7 cellular contexts compared by ENCODE assay signal in the genomic region with DNA sequence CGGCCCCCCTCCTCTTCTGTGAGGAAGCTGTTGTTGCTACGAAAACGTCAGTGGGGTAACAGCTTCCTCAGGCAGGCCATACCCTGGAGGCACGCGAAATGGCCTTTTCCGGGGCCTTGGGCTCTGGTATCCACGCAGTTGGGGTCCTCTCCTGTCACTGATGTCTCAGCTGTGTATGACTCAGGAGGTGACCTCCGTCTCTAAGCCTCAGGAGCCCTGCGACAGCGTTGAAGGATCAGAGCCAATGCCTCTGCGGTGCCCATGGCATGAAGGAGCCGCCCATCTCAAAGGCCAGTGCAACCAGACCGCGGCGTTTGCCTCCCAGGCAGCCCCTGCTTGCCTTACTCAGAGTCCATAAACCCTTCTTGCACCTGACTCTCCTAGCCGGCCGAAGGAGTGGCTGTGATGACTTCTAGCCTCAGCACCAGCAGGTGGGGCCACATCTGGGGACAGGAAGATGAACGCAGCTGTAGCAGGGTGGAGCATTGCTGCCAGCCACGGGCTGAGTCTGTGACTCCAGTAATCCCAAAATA. TPM values are rescaled to one million over a fixed set of nuclear protein-coding genes. Genes with fewer than 3 reads are reported as not detected.
DNase-seq lines count a peak whose midpoint lies in the region; ATAC-seq and TF ChIP-seq lines count a peak whose summit lies in the region.

No MANE protein-coding gene starts in this region.

- WGBS in endodermal cell (ENCODE audit: insufficient coverage in 1 of 2, insufficient read length in 1 of 2), 2 experiments, result 13 to 14% methylated on average over 18 to 19 of the region's 19 CpGs
- no CpG with 5 or more reads among the region's 19 CpGs for WGBS in trophoblast cell (ENCODE audit: extremely low coverage, insufficient coverage, insufficient read length)

- DNase-seq in RKO (ENCODE audit: low spot score) (peak; percentile 72), endodermal cell (peak; percentile 87), trophoblast cell (peak in 1 of 2 donors; percentile 20), T-helper 9 cell (no peak)

- H3F3A ChIP-seq in DOHH2 (ENCODE audit: control insufficient read depth, insufficient read depth), result peaks cover 13% of the 10 kb centered on the region; the same call in 1 of the 2 replicates

- H3K18ac ChIP-seq in trophoblast cell (ENCODE audit: low read length), result no peak overlapping the region

- peak overlapping the region; percentile 60 for H2AFZ ChIP-seq in trophoblast cell (ENCODE audit: insufficient read depth, low read length, poor library complexity)

- H3K4me2 ChIP-seq in DOHH2 (ENCODE audit: low read length) (peak overlapping the region; percentile 94), trophoblast cell (ENCODE audit: low read length) (peak overlapping the region; percentile 86)

- peak overlapping the region; percentile 39 for H3K14ac ChIP-seq in trophoblast cell (ENCODE audit: low read length)

- H3K36me3 Mint-ChIP-seq in endodermal cell (ENCODE audit: low read depth), result peaks cover 10% of the 10 kb centered on the region

- H3K27me3 Mint-ChIP-seq in endodermal cell (ENCODE audit: insufficient read depth), result peaks cover 3% of the 10 kb centered on the region

- peak overlapping the region; percentile 84 for H3K27ac ChIP-seq in DOHH2 (ENCODE audit: low read depth, low read length)
- no peak overlapping the region for H3K27ac ChIP-seq in endodermal cell (ENCODE audit: low read depth, low read length)
- H3K27ac ChIP-seq in trophoblast cell (ENCODE audit: low read depth, low read length), result no peak overlapping the region

- peaks cover 13% of the 10 kb centered on the region for H4K20me1 ChIP-seq in DOHH2 (ENCODE audit: control insufficient read depth, insufficient read depth, low read depth, low read length)

- no peak overlapping the region for H3K4ac ChIP-seq in trophoblast cell (ENCODE audit: low read depth, low read length)

- H3K4me3 Mint-ChIP-seq in endodermal cell, result peak overlapping the region; percentile 65

- peaks cover 10% of the 10 kb centered on the region for H3K79me1 ChIP-seq in trophoblast cell (ENCODE audit: low read length)

- H3K9me3 Mint-ChIP-seq in endodermal cell, result no peaks in the 10 kb centered on the region

- H3K4me1 ChIP-seq in DOHH2 (ENCODE audit: control insufficient read depth, low read length), result peaks cover 46% of the 10 kb centered on the region
- H3K4me1 ChIP-seq in endodermal cell (ENCODE audit: control insufficient read depth, insufficient read depth, low read length), result no peaks in the 10 kb centered on the region
- H3K4me1 ChIP-seq in trophoblast cell (ENCODE audit: control insufficient read depth in 1 of 2, insufficient read depth in 2 of 2, low read length in 2 of 2), result peaks cover 11 to 19% of the 10 kb centered on the region in 2 experiments

- H3K23ac ChIP-seq in trophoblast cell (ENCODE audit: low read length), result no peak overlapping the region

- peak overlapping the region; percentile 63 for H4K12ac ChIP-seq in trophoblast cell (ENCODE audit: low read depth, low read length)

- TF ChIP-seq CTCF in DOHH2 (IDR thresholded peaks at IDR 0.05; ENCODE audit: low read depth, low read length, poor library complexity, severe bottlenecking) (peak; percentile 55), endodermal cell (conservative IDR thresholded peaks at IDR 0.05) (no peak)

- ATAC-seq in GM18870 (IDR thresholded peaks at IDR 0.05; ENCODE audit: unreplicated experiment), result peak; percentile 20
- peak; percentile 25 for ATAC-seq in HG03103 (IDR thresholded peaks at IDR 0.05; ENCODE audit: low read depth, unreplicated experiment)

- H4K8ac ChIP-seq in trophoblast cell (ENCODE audit: low read depth, low read length), result peak overlapping the region; percentile 54

- no peaks in the 10 kb centered on the region for H3K27me3 ChIP-seq in DOHH2 (ENCODE audit: control insufficient read depth, low read length)
- H3K27me3 ChIP-seq in endodermal cell (ENCODE audit: control insufficient read depth, insufficient read depth, low read length, poor library complexity, severe bottlenecking), result no peaks in the 10 kb centered on the region
- H3K27me3 ChIP-seq in trophoblast cell (ENCODE audit: insufficient read depth, low read length), result no peaks in the 10 kb centered on the region

- no peak overlapping the region for H2BK120ac ChIP-seq in trophoblast cell (ENCODE audit: insufficient read depth, low read length, poor library complexity)

- H3K79me2 ChIP-seq in DOHH2 (ENCODE audit: control insufficient read depth, low read length), result peaks cover 33% of the 10 kb centered on the region
- peaks cover 4% of the 10 kb centered on the region for H3K79me2 ChIP-seq in trophoblast cell (ENCODE audit: control insufficient read depth, insufficient read depth, low read length, poor library complexity)

- peak overlapping the region; percentile 20 for H4K91ac ChIP-seq in trophoblast cell (ENCODE audit: low read depth, low read length)

- no peaks in the 10 kb centered on the region for H3K9me2 ChIP-seq in DOHH2 (replicated peaks; ENCODE audit: control insufficient read depth, low read length)

- H3K4me3 ChIP-seq in DOHH2 (ENCODE audit: low read length) (peak overlapping the region; percentile 83), endodermal cell (ENCODE audit: low read length) (peak overlapping the region; percentile 83), trophoblast cell (ENCODE audit: low read depth, low read length) (peak overlapping the region; percentile 23)

- no peak overlapping the region for H2BK12ac ChIP-seq in trophoblast cell (ENCODE audit: low read length)

- H3K9me3 ChIP-seq in DOHH2 (ENCODE audit: control insufficient read depth, insufficient read depth, low read length) (no peaks in the 10 kb centered on the region), endodermal cell (ENCODE audit: control insufficient read depth, low read length) (no peaks in the 10 kb centered on the region), trophoblast cell (ENCODE audit: insufficient read depth, low read depth, low read length) (no peaks in the 10 kb centered on the region)

- H2AK5ac ChIP-seq in trophoblast cell (ENCODE audit: low read length), result peak overlapping the region; percentile 33

- peaks cover 11% of the 10 kb centered on the region for H3K4me1 Mint-ChIP-seq in endodermal cell

- peak overlapping the region; percentile 21 for H2BK5ac ChIP-seq in trophoblast cell (ENCODE audit: low read depth, low read length, poor library complexity)

- H3K36me3 ChIP-seq in DOHH2 (ENCODE audit: control insufficient read depth, low read length) (peaks cover 38% of the 10 kb centered on the region), endodermal cell (ENCODE audit: control insufficient read depth, insufficient read depth, low read length) (peaks cover 4% of the 10 kb centered on the region), trophoblast cell (ENCODE audit: control insufficient read depth in 1 of 2, insufficient read depth in 2 of 2, low read length in 2 of 2) (peaks cover 7% of the 10 kb centered on the region in 2 experiments)

- H3K9ac ChIP-seq in endodermal cell (ENCODE audit: extremely low read depth, low read length, poor library complexity, severe bottlenecking) (peak overlapping the region; percentile 34), trophoblast cell (ENCODE audit: low read length) (no peak overlapping the region)

- H3K27ac Mint-ChIP-seq in endodermal cell, result peak overlapping the region; percentile 81

RNA-seq across cellular contexts. Expression of gene MXD3, which starts 1.0 kb away (rescaled TPM):
- total RNA-seq in endodermal cell, result 10 to 100 TPM; 14.2 to 20.4 TPM
- polyA plus RNA-seq in endodermal cell (2013, experiment 1 of 2), result 49.5 TPM
- polyA plus RNA-seq in endodermal cell (2013, experiment 2 of 2), result 49.8 TPM
- 8.7 and 9.4 TPM in 2 replicates for polyA plus RNA-seq in trophoblast cell (2013)

RNA-seq across cellular contexts. Expression of gene PRELID1, which starts 9.1 kb away (rescaled TPM):
- total RNA-seq in endodermal cell, result 100 to 1,000 TPM; 157 to 165 TPM
- 147 TPM for polyA plus RNA-seq in endodermal cell (2013, experiment 1 of 2)
- 149 TPM for polyA plus RNA-seq in endodermal cell (2013, experiment 2 of 2)
- polyA plus RNA-seq in trophoblast cell (2013), result 213 and 221 TPM in 2 replicates

RNA-seq across cellular contexts. Expression of gene RAB24, which starts 9.2 kb away (rescaled TPM):
- total RNA-seq in endodermal cell, result 10 to 100 TPM; 13.8 to 25.1 TPM
- polyA plus RNA-seq in endodermal cell (2013, experiment 1 of 2), result 18.1 TPM
- 16.1 TPM for polyA plus RNA-seq in endodermal cell (2013, experiment 2 of 2)
- polyA plus RNA-seq in trophoblast cell (2013), result 30.0 and 32.2 TPM in 2 replicates

RNA-seq across cellular contexts. Expression of gene LMAN2, which starts 38.8 kb away (rescaled TPM):
- total RNA-seq in endodermal cell, result 100 to 1,000 TPM; 119 to 128 TPM
- polyA plus RNA-seq in endodermal cell (2013, experiment 1 of 2), result 116 TPM
- 116 TPM for polyA plus RNA-seq in endodermal cell (2013, experiment 2 of 2)
- 339 and 340 TPM in 2 replicates for polyA plus RNA-seq in trophoblast cell (2013)

RNA-seq across cellular contexts. Expression of gene RGS14, which starts 45.0 kb away (rescaled TPM):
- total RNA-seq in endodermal cell, result 10 to 100 TPM; 14.2 to 21.9 TPM
- polyA plus RNA-seq in endodermal cell (2013, experiment 1 of 2), result 17.1 TPM
- polyA plus RNA-seq in endodermal cell (2013, experiment 2 of 2), result 18.7 TPM
- polyA plus RNA-seq in trophoblast cell (2013), result 9.9 and 10.1 TPM in 2 replicates

Comparison
In these comparisons a context has a peak if more than half of its experiments do, and no peak if none do; other contexts are left out.
1. H3K4me3 ChIP-seq: peak in every context shown above with its lines; median percentile 83 in DOHH2; 83 in endodermal cell; 23 in trophoblast cell.